8 cellular contexts compared by ENCODE assay signal in the genomic region with DNA sequence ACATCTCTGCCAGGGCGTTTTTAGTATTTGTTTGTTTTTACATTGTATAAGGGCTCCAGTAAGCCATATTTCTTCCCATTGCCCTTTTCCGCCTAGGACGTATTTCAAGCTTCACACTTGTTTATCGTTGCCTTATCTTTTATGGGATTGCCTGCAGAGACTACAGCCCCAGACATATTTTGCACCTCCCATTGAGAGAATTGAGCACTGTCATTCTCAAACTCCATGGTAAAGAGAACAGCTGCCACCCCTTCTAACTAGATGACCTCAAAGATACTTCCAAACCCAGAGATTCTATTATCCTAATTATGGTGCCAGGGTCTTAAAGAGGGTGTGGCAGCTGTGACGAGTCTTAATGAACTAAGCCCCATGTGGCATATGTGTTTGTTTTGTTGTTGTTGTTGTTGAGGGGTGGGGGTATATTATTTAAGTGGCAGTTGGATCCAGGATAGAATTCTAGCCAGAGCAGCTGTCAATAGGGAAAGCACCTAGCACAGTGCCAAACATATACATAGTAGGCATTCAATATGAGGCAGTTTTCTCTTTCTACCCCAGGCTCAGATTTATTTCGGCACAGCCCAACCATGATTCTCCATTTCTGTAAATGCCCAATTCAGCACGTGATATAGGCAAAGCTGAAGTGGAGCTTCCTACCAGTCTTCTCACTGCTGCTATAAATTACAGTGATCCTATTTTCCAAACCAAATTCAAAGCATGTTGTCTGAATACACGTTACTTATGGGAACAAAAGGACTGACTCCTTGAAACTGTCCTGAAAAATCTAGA. TPM values are rescaled to one million over a fixed set of nuclear protein-coding genes. Genes with fewer than 3 reads are reported as not detected.
DNase-seq lines count a peak whose midpoint lies in the region; ATAC-seq and TF ChIP-seq lines count a peak whose summit lies in the region.

No MANE protein-coding gene starts in this region.

- POLR2A ChIA-PET in Panc1 (lab: Charles Lee): interaction anchor here (0.6 to 3.0 kb wide), 3 partner anchors 14 to 31 kb away, joined by 3 to 18 read pairs (median 4); no protein-coding TSS in a partner anchor

- no peaks in the 10 kb centered on the region for H3K27me3 ChIP-seq in Panc1 (ENCODE audit: control insufficient read depth, insufficient read depth, low read length)
- no peaks in the 10 kb centered on the region for H3K27me3 ChIP-seq in esophagus muscularis mucosa
- H3K27me3 ChIP-seq in rectal smooth muscle tissue (ENCODE audit: control insufficient read depth, insufficient read depth, low read length): no peaks in the 10 kb centered on the region

- CTCF ChIA-PET in Panc1 (lab: Charles Lee): interaction anchor here (1.3 kb wide), 1 partner anchor 18 kb away, joined by 4 read pairs; no protein-coding TSS in a partner anchor

- peaks cover 20% of the 10 kb centered on the region for H3K4me1 ChIP-seq in Panc1 (ENCODE audit: control insufficient read depth, insufficient read depth, low read length)
- peaks cover 24 to 42% (median 28%) of the 10 kb centered on the region in 4 donors for H3K4me1 ChIP-seq in esophagus muscularis mucosa
- H3K4me1 ChIP-seq in rectal smooth muscle tissue (ENCODE audit: control insufficient read depth, insufficient read depth, low read length): peaks cover 9% of the 10 kb centered on the region

- in situ Hi-C loops in Panc1 (cut with HindIII; ENCODE audit: low pct_unique_long_range_greater_than_20kb, low sequenced_read_pairs): no loop called here

- H3K27ac ChIP-seq in Panc1 (ENCODE audit: low read length) (peak overlapping the region; percentile 92), esophagus muscularis mucosa (replicated peaks in 1 of 4) (peak overlapping the region; percentile 79 to 92 (median 90)), rectal smooth muscle tissue (ENCODE audit: low read depth, low read length) (peak overlapping the region; percentile 91)

- H3K9me3 ChIP-seq in Panc1 (ENCODE audit: control insufficient read depth, insufficient read depth, low read depth, low read length) (no peaks in the 10 kb centered on the region), esophagus muscularis mucosa (no peaks in the 10 kb centered on the region)

- no TSS peak for BruUV-seq in Panc1 (replicated peaks; lab: Mats Ljungman, UMichigan)

- no peak for TF ChIP-seq CTCF in GM12865 (IDR thresholded peaks at IDR 0.05; ENCODE audit: insufficient read depth, low read depth, low read length, missing control alignments)
- no peak for TF ChIP-seq CTCF in Panc1 (IDR thresholded peaks at IDR 0.05)
- no peak for TF ChIP-seq CTCF in esophagus muscularis mucosa (IDR thresholded peaks at IDR 0.05)

- DNase-seq in GM12865 (ENCODE audit: low read depth) (no peak), Panc1 (ENCODE audit: low read depth, low spot score) (no peak), esophagus muscularis mucosa (ENCODE audit: extremely low spot score) (no peak), HUDEP-2 (lab: John Stamatoyannopoulos, UW; ENCODE audit: unreplicated experiment in 76 of 76) (no peak), head of caudate nucleus (no peak)

- WGBS in esophagus muscularis mucosa: 65% methylated on average over 8 of the region's 8 CpGs

- TF ChIP-seq POLR2A in esophagus muscularis mucosa (IDR thresholded peaks at IDR 0.05; ENCODE audit: low read depth): no peak

- H3K4me3 ChIP-seq in GM12865 (ENCODE audit: low read depth, low read length) (peak overlapping the region; percentile 98), Panc1 (ENCODE audit: low read depth in 2 of 2, low read length in 2 of 2) (peak overlapping the region; percentile 70 to 94), esophagus muscularis mucosa (peak overlapping the region; percentile 70 to 98 (median 86)), rectal smooth muscle tissue (ENCODE audit: low read length) (peak overlapping the region; percentile 97)

- H3K9ac ChIP-seq in rectal smooth muscle tissue (ENCODE audit: low read length): no peak overlapping the region

- intact Hi-C loops in Panc1 (cut with micrococcal nuclease; ENCODE audit: unreplicated experiment): no loop called here
- intact Hi-C loops in esophagus muscularis mucosa (cut with DNase I): no loop called here
- intact Hi-C loops in head of caudate nucleus (cut with DNase I): loop anchor here (2.0 kb wide), 1 partner anchor 17 kb away; no protein-coding TSS in a partner anchor

- no peak for ATAC-seq in Panc1
- no peak for ATAC-seq in GM19395 (IDR thresholded peaks at IDR 0.05; ENCODE audit: unreplicated experiment)
- no peak for ATAC-seq in GM18867 (IDR thresholded peaks at IDR 0.05; ENCODE audit: unreplicated experiment)

- TF ChIP-seq EP300 in esophagus muscularis mucosa (IDR thresholded peaks at IDR 0.05): no peak

- peaks cover 14% of the 10 kb centered on the region for H3K36me3 ChIP-seq in Panc1 (ENCODE audit: control insufficient read depth, insufficient read depth, low read length)
- H3K36me3 ChIP-seq in esophagus muscularis mucosa: peaks cover 0 to 18% (median 12%) of the 10 kb centered on the region in 4 donors
- H3K36me3 ChIP-seq in rectal smooth muscle tissue (ENCODE audit: control insufficient read depth, insufficient read depth, low read length): no peaks in the 10 kb centered on the region

RNA-seq across cellular contexts. Expression of gene TP53BP1, which starts 0.9 kb away (rescaled TPM):
- 80.3 TPM for total RNA-seq in Panc1 (2021; ENCODE audit: unreplicated experiment)
- polyA plus RNA-seq in Panc1 (2012; ENCODE audit: insufficient read length): 65.9 TPM
- 10 to 100 TPM; 24.7 to 29.9 (median 27.0) TPM for total RNA-seq in esophagus muscularis mucosa

RNA-seq across cellular contexts. Expression of gene MAP1A, which starts 23.5 kb away (rescaled TPM):
- total RNA-seq in Panc1 (2021; ENCODE audit: unreplicated experiment) (1.6 TPM), esophagus muscularis mucosa (10 to 100 TPM; 30.0 to 59.5 (median 37.4) TPM)
- polyA plus RNA-seq in Panc1 (2012; ENCODE audit: insufficient read length): 0.92 TPM

Comparison
In these comparisons a context has a peak if more than half of its experiments do, and no peak if none do; other contexts are left out.
1. RNA of gene MAP1A, which starts 23.5 kb away (total RNA-seq): 30.0 to 59.5 TPM in esophagus muscularis mucosa; 1.6 TPM in Panc1 (single experiment); every median in the first group is over 10 times any median in the second.
2. Peak in every context shown above with its lines, with median percentiles within 50 percentile points of each other: H3K4me3 ChIP-seq and H3K27ac ChIP-seq.